12 cellular contexts compared by ENCODE assay signal in genomic region chr6:165231177-165231576, GRCh38.
DNase-seq lines count a peak whose midpoint lies in the region; TF ChIP-seq lines count a peak whose summit lies in the region.
"Had no signal": no experiment of that assay in that cellular context is flagged by ENCODE, and none has a peak within 500 bp of the region (broad histone marks: within the 10 kb centered on the region; RNA-seq: fewer than 3 reads in every experiment).

No MANE protein-coding gene starts in this region.

- TF ChIP-seq RAD21 in neural cell (conservative IDR thresholded peaks at IDR 0.05) = no peak

- peak overlapping the region; percentile 63 for H3K9ac ChIP-seq in neural cell (ENCODE audit: low read length)
- peak overlapping the region; percentile 43 for H3K9ac ChIP-seq in smooth muscle cell (ENCODE audit: low read depth)
- no peak overlapping the region for H3K9ac ChIP-seq in H9 (ENCODE audit: extremely low read depth, insufficient read length, low read length)

- H2BK20ac ChIP-seq in H9 (ENCODE audit: low read depth, low read length, poor library complexity, severe bottlenecking) = no peak overlapping the region

- no peak overlapping the region for H3K4me3 Mint-ChIP-seq in H9
- H3K4me3 Mint-ChIP-seq: CD14-positive monocyte had no signal

- no peak overlapping the region for H4K8ac ChIP-seq in H9 (replicated peaks; ENCODE audit: insufficient read length, low read depth, low read length)

- H4K20me1 ChIP-seq in neural cell (ENCODE audit: insufficient read depth) (no peaks in the 10 kb centered on the region), smooth muscle cell (ENCODE audit: low read depth) (no peaks in the 10 kb centered on the region), H9 (ENCODE audit: control insufficient read depth, insufficient read depth, insufficient read length) (no peaks in the 10 kb centered on the region)

- peak overlapping the region; percentile 43 for H3K4me2 ChIP-seq in neural cell (ENCODE audit: low read length)
- H3K4me2 ChIP-seq in smooth muscle cell = peak overlapping the region; percentile 51
- H3K4me2 ChIP-seq in H9 (ENCODE audit: insufficient read depth, insufficient read length, low read length) = no peak overlapping the region

- H3K9me3 ChIP-seq in neural cell (ENCODE audit: low read length) (no peaks in the 10 kb centered on the region), smooth muscle cell (replicated peaks; ENCODE audit: low read depth) (no peaks in the 10 kb centered on the region), H9 (ENCODE audit: control insufficient read depth, low read depth, low read length) (no peaks in the 10 kb centered on the region)

- 86% methylated on average over 3 of the region's 3 CpGs for WGBS in smooth muscle cell (ENCODE audit: low lambda C conversion rate)
- WGBS in H9 (ENCODE audit: extremely low coverage, insufficient read length, low lambda C conversion rate) = no CpG with 5 or more reads among the region's 3 CpGs

- H3K4me1 ChIP-seq in smooth muscle cell (ENCODE audit: low read depth) = no peaks in the 10 kb centered on the region
- no peaks in the 10 kb centered on the region for H3K4me1 ChIP-seq in H9 (ENCODE audit: insufficient read depth, low read length)

- no peak for TF ChIP-seq CTCF in neural cell (IDR thresholded peaks at IDR 0.05; ENCODE audit: poor library complexity, severe bottlenecking)
- no peak for TF ChIP-seq CTCF in smooth muscle cell (IDR thresholded peaks at IDR 0.05; ENCODE audit: borderline replicate concordance, insufficient read depth, poor library complexity, severe bottlenecking)
- no peak for TF ChIP-seq CTCF in H9 (conservative IDR thresholded peaks at IDR 0.05)

- no peak overlapping the region for H2BK120ac ChIP-seq in H9 (ENCODE audit: low read depth, low read length, poor library complexity, severe bottlenecking)

- no peak overlapping the region for H4K91ac ChIP-seq in H9 (ENCODE audit: insufficient read length, low read depth, low read length)

- no peak overlapping the region for H2AFZ ChIP-seq in neural cell (ENCODE audit: low read depth, low read length)
- H2AFZ ChIP-seq in smooth muscle cell (ENCODE audit: low read depth) = peak overlapping the region; percentile 47
- H2AFZ ChIP-seq in H9 (ENCODE audit: low read length) = no peak overlapping the region

- no peak overlapping the region for H2BK15ac ChIP-seq in H9 (ENCODE audit: low read depth, low read length)

- no peak overlapping the region for H3K18ac ChIP-seq in H9 (ENCODE audit: insufficient read length, low read depth, low read length)

- H3K9me2 ChIP-seq in neural cell (ENCODE audit: insufficient read depth, low read length) = no peaks in the 10 kb centered on the region

- no peak overlapping the region for H2BK12ac ChIP-seq in H9 (ENCODE audit: insufficient read length, low read depth, low read length)

- H3K9me3 Mint-ChIP-seq in H9 = peaks cover 14 to 18% of the 10 kb centered on the region in 2 experiments

- H3K36me3 Mint-ChIP-seq in H9 (ENCODE audit: insufficient read depth in 1 of 3, low read depth in 3 of 3) = peaks cover 4 to 13% (median 9%) of the 10 kb centered on the region in 3 experiments
- H3K36me3 Mint-ChIP-seq: CD14-positive monocyte had no signal

- H3F3A ChIP-seq in neural cell (ENCODE audit: insufficient read depth, low read length, poor library complexity, severe bottlenecking) (peaks cover 45% of the 10 kb centered on the region), smooth muscle cell (ENCODE audit: low read depth) (no peaks in the 10 kb centered on the region)

- no peak overlapping the region for H3T11ph ChIP-seq in H9 (ENCODE audit: low read length)

- H3K27me3 ChIP-seq in neural cell (ENCODE audit: insufficient read depth, low read depth, low read length) (no peaks in the 10 kb centered on the region), smooth muscle cell (ENCODE audit: low read depth) (no peaks in the 10 kb centered on the region), H9 (ENCODE audit: insufficient read depth, low read length) (no peaks in the 10 kb centered on the region)

- no peaks in the 10 kb centered on the region for H3K4me1 Mint-ChIP-seq in H9
- H3K4me1 Mint-ChIP-seq: CD14-positive monocyte had no signal

- H3K23ac ChIP-seq in H9 (ENCODE audit: insufficient read length, low read depth, low read length) = no peak overlapping the region

- H3K79me2 ChIP-seq in neural cell (replicated peaks; ENCODE audit: insufficient read depth, low read length) (no peaks in the 10 kb centered on the region), smooth muscle cell (ENCODE audit: low read depth) (no peaks in the 10 kb centered on the region), H9 (ENCODE audit: insufficient read depth, low read length) (no peaks in the 10 kb centered on the region)

- H3K79me1 ChIP-seq in H9 (ENCODE audit: insufficient read depth, low read depth, low read length, poor library complexity, severe bottlenecking) = no peaks in the 10 kb centered on the region

- no peak overlapping the region for H4K5ac ChIP-seq in H9 (ENCODE audit: insufficient read length, low read depth, low read length)

- H3K27me3 Mint-ChIP-seq in H9 (ENCODE audit: low read depth) = no peaks in the 10 kb centered on the region

- no peak overlapping the region for H2BK5ac ChIP-seq in H9 (ENCODE audit: insufficient read length, low read length)

- H3K27ac Mint-ChIP-seq in H9 = no peak overlapping the region
- H3K27ac Mint-ChIP-seq: CD14-positive monocyte had no signal

- no peak overlapping the region for H3K56ac ChIP-seq in H9 (ENCODE audit: insufficient read length, low read depth, low read length)

- no peak overlapping the region for H3K14ac ChIP-seq in H9 (ENCODE audit: insufficient read depth, low read length)

- H2AK5ac ChIP-seq in H9 (ENCODE audit: insufficient read length, low read length) = no peak overlapping the region

- DNase-seq in M059J (ENCODE audit: low read depth) (peak; percentile 5), astrocyte of the hippocampus (ENCODE audit: low read depth, low spot score) (peak; percentile 29), smooth muscle cell (lab: John Stamatoyannopoulos, UW; ENCODE audit: unreplicated experiment) (no peak), kidney tubule cell (ENCODE audit: low spot score) (no peak), EL (no peak), H9 (no peak)
- DNase-seq: DMS79, Kasumi-1, NCI-H2171 treated with DMSO at 0.1 percent for 48 hours, NCI-H446 had no signal

- H3K4me3 ChIP-seq in neural cell (ENCODE audit: low read length) (peak overlapping the region; percentile 33), smooth muscle cell (no peak overlapping the region)

- H3K36me3 ChIP-seq in neural cell (ENCODE audit: insufficient read depth, low read length) (no peaks in the 10 kb centered on the region), smooth muscle cell (ENCODE audit: low read depth) (no peaks in the 10 kb centered on the region)

- H3K23me2 ChIP-seq in H9 (ENCODE audit: insufficient read length, low read depth, low read length, poor library complexity, severe bottlenecking) = no peaks in the 10 kb centered on the region

- H3K27ac ChIP-seq in neural cell (ENCODE audit: low read length) (peak overlapping the region; percentile 100), smooth muscle cell (ENCODE audit: low read depth) (peak overlapping the region; percentile 73), H9 (ENCODE audit: insufficient read length, low read depth, low read length) (no peak overlapping the region)

- no peak overlapping the region for H3K4ac ChIP-seq in H9 (ENCODE audit: low read depth, low read length)

- no peak for TF ChIP-seq EP300 in neural cell (conservative IDR thresholded peaks at IDR 0.05; ENCODE audit: poor library complexity, severe bottlenecking)

TF ChIP-seq in neural cell, 6 proteins besides CTCF, POLR2A, EP300 and RAD21:
- TF ChIP-seq SMC3 (conservative IDR thresholded peaks at IDR 0.05; ENCODE audit: poor library complexity) = no peak
- TF ChIP-seq REST (IDR thresholded peaks at IDR 0.05; ENCODE audit: borderline replicate concordance) = no peak
- no peak for TF ChIP-seq POLR2AphosphoS5 (IDR thresholded peaks at IDR 0.05)
- TF ChIP-seq TAF1 (IDR thresholded peaks at IDR 0.05; ENCODE audit: low read depth) = no peak
TF ChIP-seq in neural cell: peak in this region for 0.

Comparison
In these comparisons a context has a peak if more than half of its experiments do, and no peak if none do; other contexts are left out.
1. DNase-seq: peak in M059J (single experiment) and astrocyte of the hippocampus (single experiment); none in smooth muscle cell (single experiment), kidney tubule cell (single experiment), EL (single experiment) and H9 (single experiment).